In genomic region chr6:44701038-44701636, GRCh38 we compare ENCODE assay signal across 22 cellular contexts.
A peak's percentile ranks its signal among the peaks of the same experiment; 100 is the strongest.
DNase-seq lines count a peak whose midpoint lies in the region; ATAC-seq and TF ChIP-seq lines count a peak whose summit lies in the region.
"Had no signal": no experiment of that assay in that cellular context is flagged by ENCODE, and none has a peak within 500 bp of the region (broad histone marks: within the 10 kb centered on the region; RNA-seq: fewer than 3 reads in every experiment).

No MANE protein-coding gene starts in this region.

- CTCF ChIA-PET in activated CD4-positive, alpha-beta memory T cell treated with anti-CD3 and anti-CD28 coated beads for 36 hours (lab: Charles Lee), result interaction anchor here (1.2 kb wide), 1 partner anchor 33 kb away, joined by 3 read pairs; no protein-coding TSS in a partner anchor
- CTCF ChIA-PET in activated CD4-positive, alpha-beta memory T cell treated with anti-CD3 and anti-CD28 coated beads, Interleukin-2, amount 10 ng/mL, durations not matched to agents 7 days and 5 days (lab: Charles Lee), result no interaction called here
- CTCF ChIA-PET in CD4-positive, alpha-beta T cell (lab: Charles Lee), result no interaction called here

- H3K9me3 ChIP-seq in CD4-positive, alpha-beta T cell (ENCODE audit: control insufficient read depth, low read length), result no peaks in the 10 kb centered on the region
- H3K9me3 ChIP-seq: gastrocnemius medialis, HAP-1, SJCRH30, suprapubic skin had no signal

- no peaks in the 10 kb centered on the region for H3K36me3 Mint-ChIP-seq in activated CD4-positive, alpha-beta memory T cell treated with anti-CD3 and anti-CD28 coated beads for 36 hours
- H3K36me3 Mint-ChIP-seq in activated CD4-positive, alpha-beta memory T cell treated with anti-CD3 and anti-CD28 coated beads, Interleukin-2, amount 10 ng/mL, durations not matched to agents 7 days and 5 days (ENCODE audit: low read depth), result peaks cover 26% of the 10 kb centered on the region
- H3K36me3 Mint-ChIP-seq in CD4-positive, alpha-beta T cell (ENCODE audit: low read depth), result no peaks in the 10 kb centered on the region
- peaks cover 6% of the 10 kb centered on the region for H3K36me3 Mint-ChIP-seq in T-helper 1 cell treated with Interleukin-12 subunit alpha and Interleukin-12 subunit beta and Interleukin-4 antibody, amounts not matched to agents 30 μg/mL and 1 μg/mL, for 36 hours (ENCODE audit: low read depth)
- H3K36me3 Mint-ChIP-seq: T-cell had no signal

- no peaks in the 10 kb centered on the region for H3K27me3 Mint-ChIP-seq in activated CD4-positive, alpha-beta memory T cell treated with anti-CD3 and anti-CD28 coated beads for 36 hours
- H3K27me3 Mint-ChIP-seq in activated CD4-positive, alpha-beta memory T cell treated with anti-CD3 and anti-CD28 coated beads, Interleukin-2, amount 10 ng/mL, durations not matched to agents 7 days and 5 days, result no peaks in the 10 kb centered on the region
- no peaks in the 10 kb centered on the region for H3K27me3 Mint-ChIP-seq in CD4-positive, alpha-beta T cell
- no peaks in the 10 kb centered on the region for H3K27me3 Mint-ChIP-seq in T-helper 1 cell treated with Interleukin-12 subunit alpha and Interleukin-12 subunit beta and Interleukin-4 antibody, amounts not matched to agents 30 μg/mL and 1 μg/mL, for 36 hours (ENCODE audit: low read depth)
- H3K27me3 Mint-ChIP-seq: activated CD4-positive, alpha-beta T cell treated with anti-CD3 and anti-CD28 coated beads, Interleukin-2, amount 10 ng/mL, durations not matched to agents 7 days and 5 days; effector memory CD8-positive, alpha-beta T cell had no signal

- POLR2A ChIA-PET in activated CD4-positive, alpha-beta memory T cell treated with anti-CD3 and anti-CD28 coated beads for 36 hours (lab: Charles Lee), result no interaction called here
- POLR2A ChIA-PET in activated CD4-positive, alpha-beta memory T cell treated with anti-CD3 and anti-CD28 coated beads, Interleukin-2, amount 10 ng/mL, durations not matched to agents 7 days and 5 days (lab: Charles Lee), result no interaction called here
- POLR2A ChIA-PET in CD4-positive, alpha-beta T cell (lab: Charles Lee), result no interaction called here

- H3K27ac ChIP-seq in CD4-positive, alpha-beta T cell (ENCODE audit: low read depth, low read length), result no peak overlapping the region
- H3K27ac ChIP-seq: gastrocnemius medialis, SJCRH30, suprapubic skin had no signal

- H3K27me3 ChIP-seq in CD4-positive, alpha-beta T cell (ENCODE audit: control insufficient read depth, insufficient read depth, low read length), result no peaks in the 10 kb centered on the region
- H3K27me3 ChIP-seq: SJCRH30, suprapubic skin had no signal

- ATAC-seq in CD4-positive, alpha-beta T cell (ENCODE audit: poor library complexity), result peak; percentile 46
- ATAC-seq in GM18907 (IDR thresholded peaks at IDR 0.05; ENCODE audit: unreplicated experiment) (no peak), GM21423 (IDR thresholded peaks at IDR 0.05; ENCODE audit: unreplicated experiment) (no peak)
- ATAC-seq: effector memory CD8-positive, alpha-beta T cell; gastrocnemius medialis had no signal

- DNase-seq in activated CD4-positive, alpha-beta memory T cell treated with anti-CD3 and anti-CD28 coated beads for 36 hours, result peak; percentile 30
- no peak for DNase-seq in activated CD4-positive, alpha-beta memory T cell treated with anti-CD3 and anti-CD28 coated beads, Interleukin-2, amount 10 ng/mL, durations not matched to agents 7 days and 5 days
- DNase-seq in CD4-positive, alpha-beta T cell, result no peak
- DNase-seq in fibroblast of mammary gland (ENCODE audit: low read depth) (peak; percentile 58), GM13977 (ENCODE audit: low spot score) (no peak)
- DNase-seq: activated CD4-positive, alpha-beta T cell treated with anti-CD3 and anti-CD28 coated beads, Interleukin-2, amount 10 ng/mL, durations not matched to agents 7 days and 5 days; activated CD8-positive, alpha-beta memory T cell treated with anti-CD3 and anti-CD28 coated beads, Interleukin-2, amount 50 U/mL, for 48 hours; activated effector memory CD4-positive, alpha-beta T cell treated with anti-CD3 and anti-CD28 coated beads, Interleukin-2, amount 50 U/mL, for 16 hours; amygdala; DMS153; effector memory CD8-positive, alpha-beta T cell; gastrocnemius medialis; hypothalamus; NCI-H2171; NCI-H524 treated with DMSO at 0.1 percent for 48 hours; SJCRH30 had no signal

- peaks cover 32% of the 10 kb centered on the region for H3K4me1 Mint-ChIP-seq in activated CD4-positive, alpha-beta memory T cell treated with anti-CD3 and anti-CD28 coated beads for 36 hours (ENCODE audit: low read depth)
- peaks cover 36% of the 10 kb centered on the region for H3K4me1 Mint-ChIP-seq in activated CD4-positive, alpha-beta memory T cell treated with anti-CD3 and anti-CD28 coated beads, Interleukin-2, amount 10 ng/mL, durations not matched to agents 7 days and 5 days
- no peaks in the 10 kb centered on the region for H3K4me1 Mint-ChIP-seq in CD4-positive, alpha-beta T cell (ENCODE audit: low read depth)
- peaks cover 8% of the 10 kb centered on the region for H3K4me1 Mint-ChIP-seq in T-helper 1 cell treated with Interleukin-12 subunit alpha and Interleukin-12 subunit beta and Interleukin-4 antibody, amounts not matched to agents 30 μg/mL and 1 μg/mL, for 36 hours (ENCODE audit: low read depth)

- intact Hi-C loops in activated CD4-positive, alpha-beta memory T cell treated with anti-CD3 and anti-CD28 coated beads for 36 hours (cut with micrococcal nuclease), result loop anchor here (10.0 kb wide), 1 partner anchor 224 kb away; no protein-coding TSS in a partner anchor
- intact Hi-C loops in CD4-positive, alpha-beta T cell (cut with DNase I, micrococcal nuclease), result loop anchor here in 1 of 2 experiments (10.0 kb wide), 1 partner anchor 124 kb away; no protein-coding TSS in a partner anchor

- no peak for TF ChIP-seq CTCF in CD4-positive, alpha-beta T cell (IDR thresholded peaks at IDR 0.05)
- TF ChIP-seq CTCF in fibroblast of mammary gland (conservative IDR thresholded peaks at IDR 0.05; ENCODE audit: control insufficient read depth, insufficient read depth, low read depth, low read length) (no peak), GM13977 (IDR thresholded peaks at IDR 0.05; ENCODE audit: extremely low read depth, insufficient read depth, missing control alignments) (no peak)

- no peak overlapping the region for H3K4me3 Mint-ChIP-seq in activated CD4-positive, alpha-beta memory T cell treated with anti-CD3 and anti-CD28 coated beads for 36 hours
- no peak overlapping the region for H3K4me3 Mint-ChIP-seq in activated CD4-positive, alpha-beta memory T cell treated with anti-CD3 and anti-CD28 coated beads, Interleukin-2, amount 10 ng/mL, durations not matched to agents 7 days and 5 days
- no peak overlapping the region for H3K4me3 Mint-ChIP-seq in CD4-positive, alpha-beta T cell
- no peak overlapping the region for H3K4me3 Mint-ChIP-seq in T-helper 1 cell treated with Interleukin-12 subunit alpha and Interleukin-12 subunit beta and Interleukin-4 antibody, amounts not matched to agents 30 μg/mL and 1 μg/mL, for 36 hours
- H3K4me3 Mint-ChIP-seq: activated CD4-positive, alpha-beta T cell treated with anti-CD3 and anti-CD28 coated beads, Interleukin-2, amount 10 ng/mL, durations not matched to agents 7 days and 5 days; effector memory CD8-positive, alpha-beta T cell; T-cell had no signal

- H3K9me3 Mint-ChIP-seq in activated CD4-positive, alpha-beta memory T cell treated with anti-CD3 and anti-CD28 coated beads for 36 hours, result no peaks in the 10 kb centered on the region
- H3K9me3 Mint-ChIP-seq in activated CD4-positive, alpha-beta memory T cell treated with anti-CD3 and anti-CD28 coated beads, Interleukin-2, amount 10 ng/mL, durations not matched to agents 7 days and 5 days, result peaks cover 20% of the 10 kb centered on the region
- no peaks in the 10 kb centered on the region for H3K9me3 Mint-ChIP-seq in CD4-positive, alpha-beta T cell
- H3K9me3 Mint-ChIP-seq in T-helper 1 cell treated with Interleukin-12 subunit alpha and Interleukin-12 subunit beta and Interleukin-4 antibody, amounts not matched to agents 30 μg/mL and 1 μg/mL, for 36 hours, result peaks cover 5% of the 10 kb centered on the region
- H3K9me3 Mint-ChIP-seq: effector memory CD8-positive, alpha-beta T cell; T-cell had no signal

- H3K27ac Mint-ChIP-seq in activated CD4-positive, alpha-beta memory T cell treated with anti-CD3 and anti-CD28 coated beads for 36 hours, result peak overlapping the region; percentile 46
- no peak overlapping the region for H3K27ac Mint-ChIP-seq in activated CD4-positive, alpha-beta memory T cell treated with anti-CD3 and anti-CD28 coated beads, Interleukin-2, amount 10 ng/mL, durations not matched to agents 7 days and 5 days
- no peak overlapping the region for H3K27ac Mint-ChIP-seq in CD4-positive, alpha-beta T cell
- H3K27ac Mint-ChIP-seq in T-helper 1 cell treated with Interleukin-12 subunit alpha and Interleukin-12 subunit beta and Interleukin-4 antibody, amounts not matched to agents 30 μg/mL and 1 μg/mL, for 36 hours, result peak overlapping the region; percentile 28
- H3K27ac Mint-ChIP-seq: effector memory CD8-positive, alpha-beta T cell; T-cell had no signal

- H3K4me3 ChIP-seq in fibroblast of mammary gland (ENCODE audit: control insufficient read depth, low read depth, low read length), result no peak overlapping the region
- H3K4me3 ChIP-seq: gastrocnemius medialis, HAP-1, SJCRH30, suprapubic skin had no signal

- in situ Hi-C loops in GM13977 (cut with MboI; ENCODE audit: low pct_unique_long_range_greater_than_20kb, low sequenced_read_pairs, unreplicated experiment), result no loop called here

Comparison
In these comparisons a context has a peak if more than half of its experiments do, and no peak if none do; other contexts are left out.
1. DNase-seq: peak in activated CD4-positive, alpha-beta memory T cell treated with anti-CD3 and anti-CD28 coated beads for 36 hours (single experiment) and fibroblast of mammary gland (single experiment); none in activated CD4-positive, alpha-beta memory T cell treated with anti-CD3 and anti-CD28 coated beads, Interleukin-2, amount 10 ng/mL, durations not matched to agents 7 days and 5 days (single experiment), CD4-positive, alpha-beta T cell (0 of 10) and GM13977 (single experiment).
2. H3K27ac Mint-ChIP-seq: peak in activated CD4-positive, alpha-beta memory T cell treated with anti-CD3 and anti-CD28 coated beads for 36 hours (single experiment) and T-helper 1 cell treated with Interleukin-12 subunit alpha and Interleukin-12 subunit beta and Interleukin-4 antibody, amounts not matched to agents 30 μg/mL and 1 μg/mL, for 36 hours (single experiment); none in activated CD4-positive, alpha-beta memory T cell treated with anti-CD3 and anti-CD28 coated beads, Interleukin-2, amount 10 ng/mL, durations not matched to agents 7 days and 5 days (single experiment) and CD4-positive, alpha-beta T cell (single experiment).